In genomic region chr15:64845183-64845611, GRCh38 we compare ENCODE assay signal across 9 cellular contexts. TPM values are rescaled to one million over a fixed set of nuclear protein-coding genes. Genes with fewer than 3 reads are reported as not detected.
DNase-seq lines count a peak whose midpoint lies in the region; ATAC-seq, FAIRE-seq and TF ChIP-seq lines count a peak whose summit lies in the region.
"Had no signal": no experiment of that assay in that cellular context is flagged by ENCODE, and none has a peak within 500 bp of the region (broad histone marks: within the 10 kb centered on the region; RNA-seq: fewer than 3 reads in every experiment).

No MANE protein-coding gene starts in this region.

- H3K27me3 Mint-ChIP-seq in natural killer cell (ENCODE audit: low read depth in 2 of 2): no peaks in the 10 kb centered on the region

- no peaks in the 10 kb centered on the region for H3K36me3 Mint-ChIP-seq in natural killer cell

- 33% methylated on average over 2 of the region's 2 CpGs for WGBS in lower leg skin, 2 donors

- intact Hi-C loops in natural killer cell (cut with micrococcal nuclease): no loop called here
- intact Hi-C loops in lower leg skin (cut with DNase I; ENCODE audit: low total_unique reads): no loop called here

- CTCF ChIA-PET in BJ (lab: Yijun Ruan, JAX): interaction anchor here (1.6 to 2.7 kb wide), 3 partner anchors 10 to 60 kb away, joined by 4 to 10 read pairs (median 8); no protein-coding TSS in a partner anchor

- POLR2A ChIA-PET in BJ (lab: Charles Lee): no interaction called here

- H3K36me3 ChIP-seq in BJ (ENCODE audit: control insufficient read depth, insufficient read depth, low read length): peaks cover 2% of the 10 kb centered on the region; the same call in 1 of the 2 replicates
- peaks cover 13% of the 10 kb centered on the region for H3K36me3 ChIP-seq in effector memory CD4-positive, alpha-beta T cell (ENCODE audit: control insufficient read depth, insufficient read depth, low read length)

- FAIRE-seq in urothelium cell line (lab: Jason Lieb, UNC): no peak

- H3K27ac Mint-ChIP-seq in natural killer cell: peak overlapping the region; percentile 86 to 89

- TF ChIP-seq CTCF in BJ (IDR thresholded peaks at IDR 0.05; ENCODE audit: insufficient read depth, low read depth, low read length) (no peak), natural killer cell (IDR thresholded peaks at IDR 0.05) (no peak), lower leg skin (IDR thresholded peaks at IDR 0.05) (no peak)

- no peaks in the 10 kb centered on the region for H3K9me3 Mint-ChIP-seq in natural killer cell

- no peak for DNase-seq in BJ (ENCODE audit: low read depth)
- DNase-seq in MV-4-11 (lab: John Stamatoyannopoulos, UW): peak; percentile 37
- no peak for DNase-seq in effector memory CD4-positive, alpha-beta T cell
- DNase-seq in natural killer cell: no peak
- no peak for DNase-seq in mesenteric fat pad (ENCODE audit: low spot score)
- no peak for DNase-seq in urothelium cell line (ENCODE audit: low spot score)
- DNase-seq in lower leg skin (ENCODE audit: low spot score in 2 of 2): no peak
- DNase-seq: PC-9 had no signal

- H3K9me3 ChIP-seq in effector memory CD4-positive, alpha-beta T cell (ENCODE audit: control insufficient read depth, low read length): no peaks in the 10 kb centered on the region

- H3K27me3 ChIP-seq in BJ (ENCODE audit: control insufficient read depth, insufficient read depth, low read length): no peaks in the 10 kb centered on the region
- H3K27me3 ChIP-seq in effector memory CD4-positive, alpha-beta T cell (replicated peaks; ENCODE audit: control insufficient read depth, insufficient read depth, low read length, poor library complexity, severe bottlenecking): no peaks in the 10 kb centered on the region

- H3K4me3 Mint-ChIP-seq in natural killer cell: peak overlapping the region; percentile 83

- peak overlapping the region; percentile 39 for H3K27ac ChIP-seq in effector memory CD4-positive, alpha-beta T cell (ENCODE audit: insufficient read depth, low read length, poor library complexity, severe bottlenecking)
- H3K27ac ChIP-seq: PC-9 had no signal

- peaks cover 46% of the 10 kb centered on the region for H3K4me1 ChIP-seq in effector memory CD4-positive, alpha-beta T cell (ENCODE audit: control insufficient read depth, insufficient read depth, low read length, poor library complexity, severe bottlenecking)

- peak in 1 of 3 donors; percentile 4 for ATAC-seq in natural killer cell
- no peak for ATAC-seq in HG03039 (IDR thresholded peaks at IDR 0.05; ENCODE audit: unreplicated experiment)

- H3K4me1 Mint-ChIP-seq in natural killer cell: peaks cover 72 to 79% of the 10 kb centered on the region in 2 donors

- H3K4me3 ChIP-seq in BJ (ENCODE audit: low read depth, low read length) (peak overlapping the region; percentile 93), lower leg skin (ENCODE audit: low read depth, poor library complexity, severe bottlenecking) (no peak overlapping the region)
- peak overlapping the region; percentile 20 for H3K4me3 ChIP-seq in effector memory CD4-positive, alpha-beta T cell (ENCODE audit: insufficient read depth, low read depth, low read length, poor library complexity, severe bottlenecking)
- H3K4me3 ChIP-seq: PC-9 had no signal

- TF ChIP-seq POLR2A in lower leg skin (IDR thresholded peaks at IDR 0.05): no peak

RNA-seq across cellular contexts. Expression of gene PLEKHO2, which starts 3.5 kb away (rescaled TPM):
- 24.7 and 33.6 TPM in 2 replicates for polyA plus RNA-seq in BJ (2011; rRNA removed)
- polyA minus RNA-seq in BJ (2011; rRNA and poly(A)+ RNA removed): 22.4 and 32.7 TPM in 2 replicates
- total RNA-seq in natural killer cell (10 to 100 TPM; 35.3 to 53.4 (median 49.8) TPM), mesenteric fat pad (87.5 TPM), lower leg skin (10 to 100 TPM in 1 of 4 donors, 1 to 10 TPM in 3; 5.7 to 15.6 (median 7.3) TPM)

RNA-seq across cellular contexts. Expression of gene PIF1, which starts 19.8 kb away (rescaled TPM):
- polyA plus RNA-seq in BJ (2011; rRNA removed): 7.5 and 10.8 TPM in 2 replicates
- 4.8 and 6.8 TPM in 2 replicates for polyA minus RNA-seq in BJ (2011; rRNA and poly(A)+ RNA removed)
- total RNA-seq in natural killer cell (10 to 100 TPM in 1 of 3 donors, 1 to 10 TPM in 2; 6.2 to 23.9 (median 9.7) TPM), mesenteric fat pad (1.6 TPM), lower leg skin (1 to 10 TPM in 3 of 4 donors, under 1 TPM in 1; 0.25 to 2.5 (median 1.7) TPM)
